In the genomic region with DNA sequence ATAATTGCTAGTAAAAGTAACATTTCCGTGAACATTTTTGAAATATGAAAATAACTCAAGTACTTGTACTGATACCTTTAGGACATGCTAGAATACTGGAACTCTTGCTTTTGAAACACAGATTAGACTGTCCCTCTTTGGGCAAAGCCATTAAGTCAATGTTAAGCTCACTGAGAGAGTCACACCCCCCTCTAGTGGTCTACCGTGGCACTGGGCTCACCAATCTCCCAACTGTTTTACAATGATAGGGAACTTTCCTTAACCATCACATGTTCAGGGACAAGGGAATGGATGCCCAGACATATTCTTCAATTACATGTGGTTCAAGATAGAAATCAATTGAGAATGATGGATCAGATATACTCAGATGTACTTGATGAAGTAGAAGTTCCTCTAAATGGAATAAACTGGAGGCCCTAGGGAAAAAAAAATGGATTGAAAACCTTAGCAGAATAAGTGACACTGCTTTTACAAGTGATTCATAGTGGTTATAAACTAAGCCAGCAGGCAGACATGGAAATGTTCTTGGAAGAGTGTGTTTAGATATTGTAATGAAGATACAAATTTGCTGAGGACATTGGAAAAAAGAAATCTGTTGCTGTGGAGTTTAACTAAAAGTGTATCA, we compare ENCODE assay signal across 8 cellular contexts. TPM values are rescaled to one million over a fixed set of nuclear protein-coding genes. Genes with fewer than 3 reads are reported as not detected.
A peak's percentile ranks its signal among the peaks of the same experiment; 100 is the strongest.
DNase-seq lines count a peak whose midpoint lies in the region; ATAC-seq and TF ChIP-seq lines count a peak whose summit lies in the region.

No MANE protein-coding gene starts in this region.

- no peaks in the 10 kb centered on the region for H3K4me1 Mint-ChIP-seq in CD4-positive, alpha-beta memory T cell
- H3K4me1 Mint-ChIP-seq in neural progenitor cell, result no peaks in the 10 kb centered on the region

- CTCF ChIA-PET in CD4-positive, alpha-beta memory T cell (lab: Charles Lee; ENCODE audit: partially characterized antibody), result interaction anchor here (0.7 to 4.7 kb wide), 12 partner anchors 9 to 231 kb away, joined by 3 to 21 read pairs (median 6); partner anchors contain the start of gene NANOG
- CTCF ChIA-PET in PC-3 (lab: Charles Lee), result interaction anchor here (1.0 kb wide), 1 partner anchor 130 kb away, joined by 4 read pairs; no protein-coding TSS in a partner anchor

- H3K27ac ChIP-seq in CD4-positive, alpha-beta memory T cell (ENCODE audit: low read depth, low read length), result no peak overlapping the region
- no peak overlapping the region for H3K27ac ChIP-seq in PC-3 (ENCODE audit: low read length)
- H3K27ac ChIP-seq in neural progenitor cell, result no peak overlapping the region

- H3F3A ChIP-seq in PC-3 (ENCODE audit: low read length, unreplicated experiment), result no peaks in the 10 kb centered on the region
- no peaks in the 10 kb centered on the region for H3F3A ChIP-seq in neural progenitor cell (ENCODE audit: low read depth)

- H3K4me3 Mint-ChIP-seq in CD4-positive, alpha-beta memory T cell, result no peak overlapping the region
- H3K4me3 Mint-ChIP-seq in neural progenitor cell, result no peak overlapping the region

- H2AFZ ChIP-seq in PC-3 (ENCODE audit: low read length) (no peak overlapping the region), neural progenitor cell (replicated peaks) (no peak overlapping the region)

- H3K4me2 ChIP-seq in PC-3 (ENCODE audit: low read length) (no peak overlapping the region), neural progenitor cell (no peak overlapping the region)

- no peaks in the 10 kb centered on the region for H4K20me1 ChIP-seq in PC-3 (ENCODE audit: low read length)
- no peaks in the 10 kb centered on the region for H4K20me1 ChIP-seq in neural progenitor cell (ENCODE audit: low read depth)

- H3K9ac ChIP-seq in PC-3 (ENCODE audit: low read length) (no peak overlapping the region), neural progenitor cell (no peak overlapping the region)

- no TSS peak for BruUV-seq in PC-3 (replicated peaks; lab: Mats Ljungman, UMichigan)

- no peaks in the 10 kb centered on the region for H3K36me3 Mint-ChIP-seq in CD4-positive, alpha-beta memory T cell
- H3K36me3 Mint-ChIP-seq in neural progenitor cell, result no peaks in the 10 kb centered on the region

- intact Hi-C loops in CD4-positive, alpha-beta memory T cell (cut with micrococcal nuclease), result loop anchor here (1.0 to 2.0 kb wide), 3 partner anchors 130 to 588 kb away; no protein-coding TSS in a partner anchor
- intact Hi-C loops in PC-3 (cut with micrococcal nuclease), result loop anchor here (1.0 kb wide), 1 partner anchor 130 kb away; no protein-coding TSS in a partner anchor

- no peaks in the 10 kb centered on the region for H3K79me2 ChIP-seq in PC-3 (ENCODE audit: low read length)
- H3K79me2 ChIP-seq in neural progenitor cell (ENCODE audit: low read depth), result no peaks in the 10 kb centered on the region

- TF ChIP-seq CTCF in HFF-Myc (IDR thresholded peaks at IDR 0.05; ENCODE audit: low read depth, low read length, missing control alignments) (peak; percentile 98), PC-3 (conservative IDR thresholded peaks at IDR 0.05; ENCODE audit: low read depth, low read length) (peak; percentile 85), neural progenitor cell (IDR thresholded peaks at IDR 0.05) (peak; percentile 98)

- ATAC-seq in PC-3 (peak; percentile 80), GM21786 (IDR thresholded peaks at IDR 0.05; ENCODE audit: unreplicated experiment) (no peak)

- H3K9me3 ChIP-seq in CD4-positive, alpha-beta memory T cell (ENCODE audit: control insufficient read depth in 1 of 2, low read length in 2 of 2), result no peaks in the 10 kb centered on the region
- no peaks in the 10 kb centered on the region for H3K9me3 ChIP-seq in PC-3 (ENCODE audit: low read length)
- no peaks in the 10 kb centered on the region for H3K9me3 ChIP-seq in neural progenitor cell (ENCODE audit: low read depth)

- H3K27ac Mint-ChIP-seq in CD4-positive, alpha-beta memory T cell, result no peak overlapping the region
- H3K27ac Mint-ChIP-seq in neural progenitor cell, result no peak overlapping the region

- peak; percentile 27 to 43 (median 39) for DNase-seq in CD4-positive, alpha-beta memory T cell
- DNase-seq in HFF-Myc (ENCODE audit: extremely low read depth, low read depth) (peak; percentile 53), PC-3 (peak; percentile 69), fibroblast of peridontal ligament (ENCODE audit: extremely low read depth) (peak; percentile 83), neural progenitor cell (ENCODE audit: low spot score) (peak; percentile 79), stromal cell of bone marrow (ENCODE audit: low read depth) (peak; percentile 73)
- DNase-seq in activated T-cell treated with anti-CD3 and anti-CD28 coated beads, Interleukin-2, amount 50 U/mL, for 48 hours, result peak; percentile 76 to 79

- H3K9me2 ChIP-seq in PC-3 (replicated peaks; ENCODE audit: low read length), result no peaks in the 10 kb centered on the region

- H3K36me3 ChIP-seq in CD4-positive, alpha-beta memory T cell (ENCODE audit: insufficient read depth, low read length), result no peaks in the 10 kb centered on the region
- no peaks in the 10 kb centered on the region; the same call in 1 of the 2 replicates for H3K36me3 ChIP-seq in PC-3 (ENCODE audit: low read depth, low read length)
- no peaks in the 10 kb centered on the region for H3K36me3 ChIP-seq in neural progenitor cell

- POLR2A ChIA-PET in CD4-positive, alpha-beta memory T cell (lab: Charles Lee; ENCODE audit: partially characterized antibody), result no interaction called here
- POLR2A ChIA-PET in PC-3 (lab: Charles Lee; ENCODE audit: unreplicated experiment), result no interaction called here

- peaks cover 1 to 3% of the 10 kb centered on the region in 2 donors for H3K27me3 Mint-ChIP-seq in CD4-positive, alpha-beta memory T cell
- H3K27me3 Mint-ChIP-seq in neural progenitor cell (ENCODE audit: insufficient read depth, low read depth), result no peaks in the 10 kb centered on the region

- H3K4me3 ChIP-seq in CD4-positive, alpha-beta memory T cell (ENCODE audit: low read length in 2 of 2), result no peak overlapping the region
- H3K4me3 ChIP-seq in HFF-Myc (replicated peaks; ENCODE audit: low read depth, low read length) (no peak overlapping the region), PC-3 (ENCODE audit: low read length) (no peak overlapping the region), neural progenitor cell (no peak overlapping the region)

- no peaks in the 10 kb centered on the region for H3K9me3 Mint-ChIP-seq in CD4-positive, alpha-beta memory T cell
- H3K9me3 Mint-ChIP-seq in neural progenitor cell, result no peaks in the 10 kb centered on the region

- no peaks in the 10 kb centered on the region for H3K27me3 ChIP-seq in CD4-positive, alpha-beta memory T cell (ENCODE audit: insufficient read depth, low read length)
- H3K27me3 ChIP-seq in PC-3 (ENCODE audit: low read length), result peaks cover 5% of the 10 kb centered on the region
- no peaks in the 10 kb centered on the region for H3K27me3 ChIP-seq in neural progenitor cell

- H3K4me1 ChIP-seq in CD4-positive, alpha-beta memory T cell (ENCODE audit: insufficient read depth, low read length), result no peaks in the 10 kb centered on the region
- no peaks in the 10 kb centered on the region for H3K4me1 ChIP-seq in PC-3 (ENCODE audit: insufficient read depth, low read length)
- H3K4me1 ChIP-seq in neural progenitor cell, result no peaks in the 10 kb centered on the region

RNA-seq across cellular contexts. Expression of gene NANOG, which starts 17.8 kb away (rescaled TPM):
- not detected for total RNA-seq in CD4-positive, alpha-beta memory T cell
- not detected for polyA plus RNA-seq in CD4-positive, alpha-beta memory T cell
- total RNA-seq in PC-3 (2014; rRNA removed) (not detected in 2 replicates), neural progenitor cell (ENCODE audit: low replicate concordance) (not detected in 2 replicates)

RNA-seq across cellular contexts. Expression of gene NANOGNB, which starts 42.0 kb away (rescaled TPM):
- not detected for total RNA-seq in CD4-positive, alpha-beta memory T cell
- not detected for polyA plus RNA-seq in CD4-positive, alpha-beta memory T cell
- total RNA-seq in PC-3 (2014; rRNA removed) (not detected in 2 replicates), neural progenitor cell (ENCODE audit: low replicate concordance) (not detected in 2 replicates)

RNA-seq across cellular contexts. Expression of gene CLEC4C, which starts 59.8 kb away (rescaled TPM):
- total RNA-seq in CD4-positive, alpha-beta memory T cell, result not detected
- polyA plus RNA-seq in CD4-positive, alpha-beta memory T cell, result not detected
- total RNA-seq in PC-3 (2014; rRNA removed) (not detected in 2 replicates), neural progenitor cell (ENCODE audit: low replicate concordance) (not detected in 2 replicates)
